9 cellular contexts compared by ENCODE assay signal in the genomic region with DNA sequence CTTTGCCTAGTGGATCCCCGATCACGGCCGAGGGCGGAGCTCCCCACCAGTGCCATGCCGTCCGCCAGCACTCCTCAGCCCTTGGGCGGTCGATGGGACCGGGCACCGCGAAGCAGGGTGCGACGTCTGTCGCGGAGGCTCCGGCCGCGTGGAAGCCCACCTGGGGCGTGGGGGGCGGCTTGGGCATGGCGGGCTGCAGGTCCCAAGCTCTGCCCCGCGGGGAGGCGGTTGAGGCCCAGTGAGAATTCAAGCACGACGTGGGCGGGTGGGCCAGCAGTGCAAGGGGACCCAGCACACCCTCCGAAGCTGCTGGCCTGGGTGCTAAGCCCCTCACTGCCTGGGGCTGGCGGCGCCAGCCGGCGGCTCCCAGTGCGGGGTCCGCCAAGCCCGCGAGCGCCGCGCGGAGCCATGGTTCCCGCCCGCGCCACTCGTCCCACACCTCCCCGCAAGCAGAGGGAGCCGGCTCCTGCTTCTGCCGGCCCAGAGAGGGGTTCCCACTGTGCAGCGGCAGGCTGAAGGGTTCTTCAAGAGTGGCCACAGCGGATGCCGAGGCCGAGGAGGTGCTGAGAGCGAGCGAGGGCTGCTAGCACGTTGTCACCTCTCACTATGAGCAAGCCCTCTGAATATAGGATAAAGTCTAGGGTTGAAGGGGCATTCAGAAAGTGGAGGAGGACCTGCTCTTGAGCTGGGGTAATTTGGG.
"Had no signal": no experiment of that assay in that cellular context is flagged by ENCODE, and none has a peak within 500 bp of the region (broad histone marks: within the 10 kb centered on the region; RNA-seq: fewer than 3 reads in every experiment).

No MANE protein-coding gene starts in this region.

- ATAC-seq: HCT116, HepG2 had no signal

- H3K27ac ChIP-seq: GM23248, HL-60 had no signal

- H3K4me1 ChIP-seq: HAP-1 had no signal

- DNase-seq: GM23248, GOT3, H7, HFFc6, KBM-7 had no signal

- H3K36me3 ChIP-seq: HAP-1 had no signal

- FAIRE-seq: HepG2 had no signal

- H3K4me3 ChIP-seq: GM23248, HAP-1 had no signal

- H3K9me3 ChIP-seq: HAP-1 had no signal

- H2AFZ ChIP-seq: GM23248 had no signal

- H3K9ac ChIP-seq: GM23248 had no signal
